1 cellular context compared by ENCODE assay signal in the genomic region with DNA sequence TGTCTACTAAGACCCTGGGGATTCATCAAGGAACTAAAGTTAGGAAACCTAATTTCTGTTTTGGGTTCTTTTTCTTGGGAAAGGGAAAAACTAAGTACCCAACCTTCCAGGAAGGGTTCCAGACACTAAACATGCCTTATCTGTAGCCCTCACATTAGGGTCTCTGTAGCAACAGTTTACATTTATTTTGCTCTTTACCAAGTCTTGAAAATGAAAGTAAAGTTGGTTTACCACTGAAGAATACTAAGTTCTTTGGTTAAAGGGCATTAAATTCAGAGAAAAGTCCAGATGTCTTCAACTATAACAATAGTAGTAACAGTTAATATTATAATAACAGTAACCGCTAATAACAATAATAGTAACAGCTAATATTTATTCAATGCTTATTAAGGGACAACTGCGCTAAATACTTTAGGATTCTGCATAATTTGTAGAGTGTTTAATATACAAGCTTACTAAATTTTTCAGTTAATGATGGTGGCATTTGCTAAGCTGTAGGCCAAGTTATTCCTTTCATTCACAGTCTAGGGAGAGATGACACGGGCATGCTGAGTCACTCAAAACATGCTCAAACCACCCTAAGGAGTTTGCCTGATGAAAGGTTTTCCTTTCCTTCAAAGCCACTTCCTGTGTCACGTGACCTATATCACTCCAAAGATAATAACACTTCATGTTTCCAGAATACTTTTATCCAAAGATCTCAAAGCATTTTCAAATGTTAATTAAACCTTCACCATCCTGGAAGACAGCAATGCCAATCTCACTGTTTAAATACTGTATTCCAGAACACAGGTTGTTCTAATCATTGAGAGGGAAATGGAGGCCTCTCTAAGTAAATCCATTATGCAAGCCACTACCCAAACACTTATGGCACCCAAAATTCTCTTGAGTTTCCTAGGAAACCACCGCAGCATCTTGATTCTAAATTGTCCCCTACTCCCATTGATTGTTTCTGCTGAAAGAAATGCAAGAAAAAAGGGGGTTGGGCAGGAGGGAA.
TF ChIP-seq lines count a peak whose summit lies in the region.

No MANE protein-coding gene starts in this region.

TF ChIP-seq in IMR-90, 13 proteins besides CTCF, POLR2A, EP300 and RAD21:
- TF ChIP-seq, protein P1, sequence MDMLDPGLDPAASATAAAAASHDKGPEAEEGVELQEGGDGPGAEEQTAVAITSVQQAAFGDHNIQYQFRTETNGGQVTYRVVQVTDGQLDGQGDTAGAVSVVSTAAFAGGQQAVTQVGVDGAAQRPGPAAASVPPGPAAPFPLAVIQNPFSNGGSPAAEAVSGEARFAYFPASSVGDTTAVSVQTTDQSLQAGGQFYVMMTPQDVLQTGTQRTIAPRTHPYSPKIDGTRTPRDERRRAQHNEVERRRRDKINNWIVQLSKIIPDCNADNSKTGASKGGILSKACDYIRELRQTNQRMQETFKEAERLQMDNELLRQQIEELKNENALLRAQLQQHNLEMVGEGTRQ (IDR thresholded peaks at IDR 0.05; ENCODE audit: low read depth, low read length): peak; percentile 91
- no peak for TF ChIP-seq FOS (IDR thresholded peaks at IDR 0.05; ENCODE audit: low read depth, low read length)
- no peak for TF ChIP-seq RFX5 (IDR thresholded peaks at IDR 0.05; ENCODE audit: low read depth, low read length)
- no peak for TF ChIP-seq CHD1 (IDR thresholded peaks at IDR 0.05; ENCODE audit: low read depth, low read length)
- no peak for TF ChIP-seq MXI1 (IDR thresholded peaks at IDR 0.05; ENCODE audit: borderline replicate concordance, low read depth, low read length)
- TF ChIP-seq RCOR1 (IDR thresholded peaks at IDR 0.05; ENCODE audit: insufficient replicate concordance, low read length): no peak
- TF ChIP-seq MAFK (IDR thresholded peaks at IDR 0.05; ENCODE audit: low read depth, low read length): no peak
- no peak for TF ChIP-seq SMC3 (IDR thresholded peaks at IDR 0.05; ENCODE audit: low read depth, low read length)
- TF ChIP-seq MAZ (IDR thresholded peaks at IDR 0.05; ENCODE audit: borderline replicate concordance, low read depth, low read length): no peak
- peak; percentile 81 for TF ChIP-seq NFE2L2 (IDR thresholded peaks at IDR 0.05; ENCODE audit: low read depth, low read length)
- TF ChIP-seq, protein P2, sequence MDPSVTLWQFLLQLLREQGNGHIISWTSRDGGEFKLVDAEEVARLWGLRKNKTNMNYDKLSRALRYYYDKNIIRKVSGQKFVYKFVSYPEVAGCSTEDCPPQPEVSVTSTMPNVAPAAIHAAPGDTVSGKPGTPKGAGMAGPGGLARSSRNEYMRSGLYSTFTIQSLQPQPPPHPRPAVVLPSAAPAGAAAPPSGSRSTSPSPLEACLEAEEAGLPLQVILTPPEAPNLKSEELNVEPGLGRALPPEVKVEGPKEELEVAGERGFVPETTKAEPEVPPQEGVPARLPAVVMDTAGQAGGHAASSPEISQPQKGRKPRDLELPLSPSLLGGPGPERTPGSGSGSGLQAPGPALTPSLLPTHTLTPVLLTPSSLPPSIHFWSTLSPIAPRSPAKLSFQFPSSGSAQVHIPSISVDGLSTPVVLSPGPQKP (IDR thresholded peaks at IDR 0.05; ENCODE audit: borderline replicate concordance, low read depth, low read length): no peak
- TF ChIP-seq BHLHE40 (IDR thresholded peaks at IDR 0.05; ENCODE audit: low read depth, low read length): peak; percentile 79
- TF ChIP-seq CEBPB (IDR thresholded peaks at IDR 0.05; ENCODE audit: low read depth, low read length): no peak
TF ChIP-seq in IMR-90: peak in this region for 3.
